8 cellular contexts compared by ENCODE assay signal in the genomic region with DNA sequence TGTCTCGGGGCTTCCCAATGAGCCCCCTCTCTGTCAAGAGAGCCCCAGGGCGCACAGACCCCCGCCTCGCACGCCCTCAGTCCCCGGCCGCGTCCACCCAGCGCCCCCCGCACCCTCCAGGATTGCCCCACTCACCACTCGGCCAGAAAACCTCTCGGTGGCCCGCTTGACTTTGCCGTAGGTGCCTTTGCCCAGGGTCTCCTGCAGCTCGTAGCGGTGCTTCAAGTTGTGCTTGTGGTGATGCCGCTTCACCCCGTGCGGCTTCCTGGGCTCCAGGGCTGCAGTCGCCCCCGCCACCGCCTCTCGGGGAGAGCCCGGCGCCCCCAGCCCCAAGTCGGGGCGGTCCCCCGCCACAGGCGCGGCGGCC. TPM values are rescaled to one million over a fixed set of nuclear protein-coding genes. Genes with fewer than 3 reads are reported as not detected.
DNase-seq lines count a peak whose midpoint lies in the region; ATAC-seq, FAIRE-seq and TF ChIP-seq lines count a peak whose summit lies in the region.

No MANE protein-coding gene starts in this region.

- H3K27me3 ChIP-seq in CD8-positive, alpha-beta T cell (ENCODE audit: insufficient read depth, low read length) = peaks cover 28% of the 10 kb centered on the region
- no peaks in the 10 kb centered on the region for H3K27me3 ChIP-seq in NT2/D1 (ENCODE audit: insufficient read depth, insufficient read length)
- H3K27me3 ChIP-seq in endothelial cell of umbilical vein (ENCODE audit: control insufficient read depth in 2 of 2, insufficient read depth in 2 of 2, low read length in 2 of 2) = no peaks in the 10 kb centered on the region

- CTCF ChIA-PET in CD8-positive, alpha-beta T cell (lab: Charles Lee) = interaction anchor here (1.0 to 5.8 kb wide), 4 partner anchors 11 to 719 kb away, joined by 4 to 60 read pairs (median 40); no protein-coding TSS in a partner anchor
- CTCF ChIA-PET in endothelial cell of umbilical vein (lab: Charles Lee) = interaction anchor here (0.7 to 8.9 kb wide), 17 partner anchors 8 to 717 kb away, joined by 3 to 112 read pairs (median 5); no protein-coding TSS in a partner anchor

- peaks cover 15% of the 10 kb centered on the region for H3K4me1 Mint-ChIP-seq in CD8-positive, alpha-beta T cell (ENCODE audit: low read depth)
- H3K4me1 Mint-ChIP-seq in neural crest cell = peaks cover 75% of the 10 kb centered on the region

- H3K4me2 ChIP-seq in endothelial cell of umbilical vein (ENCODE audit: insufficient read depth, low read length) = peak overlapping the region; percentile 66

- H3K9me3 Mint-ChIP-seq in CD8-positive, alpha-beta T cell = no peaks in the 10 kb centered on the region
- no peaks in the 10 kb centered on the region for H3K9me3 Mint-ChIP-seq in neural crest cell

- peak overlapping the region; percentile 29 for H2AFZ ChIP-seq in endothelial cell of umbilical vein (ENCODE audit: low read depth, low read length)

- H3K36me3 Mint-ChIP-seq in CD8-positive, alpha-beta T cell = no peaks in the 10 kb centered on the region
- peaks cover 5% of the 10 kb centered on the region for H3K36me3 Mint-ChIP-seq in neural crest cell (ENCODE audit: low read depth)

- dilution Hi-C loops in endothelial cell of umbilical vein (cut with MboI; ENCODE audit: extremely low pct_ligation_motif_present, low sequenced_read_pairs) = no loop called here

- no peak for DNase-seq in CD8-positive, alpha-beta T cell
- DNase-seq in NT2/D1 (ENCODE audit: low read depth, low spot score) = no peak
- no peak for DNase-seq in endothelial cell of umbilical vein (ENCODE audit: low read depth, low spot score)
- DNase-seq in neural crest cell (ENCODE audit: low read depth, low spot score) = peak; percentile 27
- no peak for DNase-seq in NCI-H1436 treated with DMSO at 0.1 percent for 48 hours (lab: John Stamatoyannopoulos, UW)
- DNase-seq in cerebellum (ENCODE audit: low spot score) = no peak
- DNase-seq in effector CD8-positive, alpha-beta T cell (lab: John Stamatoyannopoulos, UW) = no peak
- no peak for DNase-seq in T-helper 1 cell

- no peaks in the 10 kb centered on the region for H4K20me1 ChIP-seq in endothelial cell of umbilical vein (replicated peaks; ENCODE audit: control insufficient read depth, extremely low read depth, insufficient read depth, low read length)

- peak overlapping the region; percentile 76 for H3K4me3 Mint-ChIP-seq in CD8-positive, alpha-beta T cell
- peak overlapping the region; percentile 98 for H3K4me3 Mint-ChIP-seq in neural crest cell

- no peak overlapping the region for H3K27ac ChIP-seq in CD8-positive, alpha-beta T cell (ENCODE audit: low read depth, low read length)
- peak overlapping the region; percentile 89 for H3K27ac ChIP-seq in endothelial cell of umbilical vein (ENCODE audit: insufficient read depth, low read depth, low read length)

- H3K9me3 ChIP-seq in CD8-positive, alpha-beta T cell (ENCODE audit: low read length) = no peaks in the 10 kb centered on the region
- no peaks in the 10 kb centered on the region for H3K9me3 ChIP-seq in NT2/D1 (ENCODE audit: insufficient read depth, low read length)
- no peaks in the 10 kb centered on the region for H3K9me3 ChIP-seq in endothelial cell of umbilical vein (replicated peaks; ENCODE audit: control insufficient read depth, insufficient read depth, low read length)

- no peak for FAIRE-seq in endothelial cell of umbilical vein (lab: Jason Lieb, UNC)

- ATAC-seq in CD8-positive, alpha-beta T cell = no peak

- H3K27me3 Mint-ChIP-seq in CD8-positive, alpha-beta T cell (ENCODE audit: low read depth) = peaks cover 61% of the 10 kb centered on the region
- H3K27me3 Mint-ChIP-seq in neural crest cell (ENCODE audit: low read depth) = peaks cover 2% of the 10 kb centered on the region

- H3K27ac Mint-ChIP-seq in CD8-positive, alpha-beta T cell = no peak overlapping the region
- peak overlapping the region; percentile 95 for H3K27ac Mint-ChIP-seq in neural crest cell (ENCODE audit: unreplicated experiment)

- peak overlapping the region; percentile 33 for H3K4me3 ChIP-seq in CD8-positive, alpha-beta T cell (ENCODE audit: low read depth, low read length)
- peak overlapping the region; percentile 89 for H3K4me3 ChIP-seq in NT2/D1 (ENCODE audit: insufficient read length, low read depth)
- peak overlapping the region; percentile 50 to 73 (median 72) for H3K4me3 ChIP-seq in endothelial cell of umbilical vein (replicated peaks in 1 of 3; ENCODE audit: insufficient read depth in 1 of 3, low read depth in 1 of 3, low read length in 3 of 3)

- intact Hi-C loops in CD8-positive, alpha-beta T cell (cut with DNase I, micrococcal nuclease) = loop anchor here in 1 of 2 experiments (10.0 kb wide), 1 partner anchor 1933 kb away; no protein-coding TSS in a partner anchor
- intact Hi-C loops in endothelial cell of umbilical vein (cut with micrococcal nuclease) = loop anchor here (2.0 to 5.0 kb wide), 3 partner anchors 286 to 671 kb away; no protein-coding TSS in a partner anchor

- H3K9ac ChIP-seq in NT2/D1 (ENCODE audit: insufficient read length, low read depth) (peak overlapping the region; percentile 99), endothelial cell of umbilical vein (replicated peaks; ENCODE audit: extremely low read depth, insufficient read depth, low read length) (peak overlapping the region; percentile 89)

- peaks cover 50% of the 10 kb centered on the region for H3K79me2 ChIP-seq in endothelial cell of umbilical vein (ENCODE audit: control insufficient read depth, insufficient read depth, low read length)

- no peaks in the 10 kb centered on the region for H3K36me3 ChIP-seq in CD8-positive, alpha-beta T cell (ENCODE audit: insufficient read depth, low read length)
- H3K36me3 ChIP-seq in NT2/D1 (ENCODE audit: insufficient read depth, insufficient read length, low read length) = peaks cover 48% of the 10 kb centered on the region
- no peaks in the 10 kb centered on the region for H3K36me3 ChIP-seq in endothelial cell of umbilical vein (ENCODE audit: control insufficient read depth in 2 of 2, extremely low read depth in 1 of 2, insufficient read depth in 2 of 2, low read length in 2 of 2)

- POLR2A ChIA-PET in CD8-positive, alpha-beta T cell (lab: Charles Lee) = no interaction called here
- POLR2A ChIA-PET in endothelial cell of umbilical vein (lab: Charles Lee) = interaction anchor here (0.8 kb wide), 1 partner anchor 653 kb away, joined by 3 read pairs; no protein-coding TSS in a partner anchor

- TF ChIP-seq POLR2A in endothelial cell of umbilical vein (IDR thresholded peaks at IDR 0.05; ENCODE audit: low read depth, low read length) = no peak

- BruUV-seq in endothelial cell of umbilical vein (replicated peaks; lab: Mats Ljungman, UMichigan) = no TSS peak

- peaks cover 13% of the 10 kb centered on the region for H3K4me1 ChIP-seq in CD8-positive, alpha-beta T cell (ENCODE audit: insufficient read depth, low read length)
- H3K4me1 ChIP-seq in NT2/D1 (ENCODE audit: insufficient read depth, insufficient read length) (peaks cover 11% of the 10 kb centered on the region), endothelial cell of umbilical vein (ENCODE audit: control insufficient read depth, extremely low read depth, insufficient read depth, low read length) (peaks cover 54% of the 10 kb centered on the region)

- TF ChIP-seq CTCF in CD8-positive, alpha-beta T cell (IDR thresholded peaks at IDR 0.05) = no peak
- TF ChIP-seq CTCF in endothelial cell of umbilical vein (IDR thresholded peaks at IDR 0.05; ENCODE audit: extremely low read depth in 1 of 2, insufficient read depth in 1 of 2, low read depth in 1 of 2, low read length in 2 of 2) (no peak), neural crest cell (conservative IDR thresholded peaks at IDR 0.05) (no peak)

- no peaks in the 10 kb centered on the region for H3K9me1 ChIP-seq in endothelial cell of umbilical vein (replicated peaks; ENCODE audit: control insufficient read depth, extremely low read depth, insufficient read depth, low read length)

TF ChIP-seq in endothelial cell of umbilical vein, 7 proteins besides CTCF, POLR2A, EP300 and RAD21:
- TF ChIP-seq FOS (IDR thresholded peaks at IDR 0.05; ENCODE audit: borderline replicate concordance, insufficient read depth, low read length) (no peak), GATA2 (IDR thresholded peaks at IDR 0.05; ENCODE audit: insufficient read depth, insufficient read length, low read depth, low read length) (no peak), MYC (IDR thresholded peaks at IDR 0.05; ENCODE audit: low read depth, low read length) (no peak), JUN (IDR thresholded peaks at IDR 0.05; ENCODE audit: borderline replicate concordance, insufficient read depth, insufficient read length, low read depth) (no peak), EZH2 (IDR thresholded peaks at IDR 0.05; ENCODE audit: borderline replicate concordance, low read depth, low read length, severe bottlenecking) (no peak), POLR2AphosphoS5 (IDR thresholded peaks at IDR 0.05; ENCODE audit: insufficient read depth, low read depth, low read length) (no peak)
- TF ChIP-seq, protein P1, sequence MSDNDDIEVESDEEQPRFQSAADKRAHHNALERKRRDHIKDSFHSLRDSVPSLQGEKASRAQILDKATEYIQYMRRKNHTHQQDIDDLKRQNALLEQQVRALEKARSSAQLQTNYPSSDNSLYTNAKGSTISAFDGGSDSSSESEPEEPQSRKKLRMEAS (IDR thresholded peaks at IDR 0.05; ENCODE audit: insufficient read depth, insufficient read length) = no peak
TF ChIP-seq in endothelial cell of umbilical vein: peak in this region for 0.

RNA-seq across cellular contexts. Expression of a gene that starts 0.5 kb away (rescaled TPM):
- total RNA-seq in CD8-positive, alpha-beta T cell = 1 to 10 TPM in 1 of 2 experiments, under 1 TPM in 1; 0.65 to 1.1 TPM
- total RNA-seq in endothelial cell of umbilical vein (34.2 and 38.0 TPM in 2 replicates), neural crest cell (35.3 and 35.6 TPM in 2 replicates), cerebellum (43.6 TPM)
- polyA plus RNA-seq in endothelial cell of umbilical vein = 19.8 and 39.7 TPM in 2 replicates
- polyA plus RNA-seq in endothelial cell of umbilical vein (2011; cell fraction: cytosol; rRNA removed) = 23.1 and 23.6 TPM in 2 replicates
- 38.8 and 44.0 TPM in 2 replicates for polyA plus RNA-seq in endothelial cell of umbilical vein (2011; cell fraction: nucleus; rRNA removed)
- 12.1 and 16.3 TPM in 2 replicates for polyA plus RNA-seq in endothelial cell of umbilical vein (2012)
- polyA minus RNA-seq in endothelial cell of umbilical vein = 58.9 and 75.2 TPM in 2 replicates
- 2.3 TPM for polyA minus RNA-seq in endothelial cell of umbilical vein (2011; cell fraction: cytosol; rRNA and poly(A)+ RNA removed)
- 30.5 and 34.3 TPM in 2 replicates for polyA minus RNA-seq in endothelial cell of umbilical vein (2011; cell fraction: nucleus; rRNA and poly(A)+ RNA removed)

Comparison
In these comparisons a context has a peak if more than half of its experiments do, and no peak if none do; other contexts are left out.
1. H3K4me3 ChIP-seq: peak in every context shown above with its lines; median percentile 89 in NT2/D1; 72 in endothelial cell of umbilical vein; 33 in CD8-positive, alpha-beta T cell.
2. RNA of a gene that starts 0.5 kb away (total RNA-seq): 43.6 TPM in cerebellum (single experiment), 35.3 to 35.6 TPM in neural crest cell and 34.2 to 38.0 TPM in endothelial cell of umbilical vein; 0.65 to 1.1 TPM in CD8-positive, alpha-beta T cell; every median in the first group is over 10 times any median in the second.